In the genomic region with DNA sequence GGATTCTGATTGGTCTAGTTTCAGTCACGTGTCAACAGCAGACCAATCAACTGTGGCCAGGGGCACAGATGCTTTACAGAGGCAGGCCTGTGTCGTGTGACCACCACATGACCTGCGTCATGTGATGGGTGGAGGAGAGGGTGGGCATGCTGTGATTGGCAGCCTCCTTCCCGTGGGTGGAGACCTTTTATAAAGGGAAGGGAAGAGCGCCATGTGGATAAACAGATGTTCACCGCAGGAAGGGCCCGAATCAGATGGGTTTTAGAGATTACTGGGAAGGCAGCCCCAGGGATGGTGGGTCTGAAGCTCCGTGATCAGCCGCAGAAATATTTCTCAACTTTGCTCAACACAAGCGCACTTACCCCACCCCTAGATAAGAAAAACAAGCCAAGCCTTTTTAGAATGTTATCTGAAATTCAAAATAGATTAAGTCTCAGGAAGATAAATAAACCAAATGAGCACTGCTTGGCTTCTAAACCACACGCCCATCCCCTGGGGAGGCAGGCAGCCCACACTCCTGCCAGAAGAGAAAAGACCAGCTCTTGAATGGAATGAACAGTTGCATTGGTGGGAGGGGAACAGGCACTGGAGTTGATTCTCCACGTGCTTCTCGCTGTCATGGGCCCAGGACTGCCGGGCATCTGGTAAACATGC, we compare ENCODE assay signal across 11 cellular contexts. TPM values are rescaled to one million over a fixed set of nuclear protein-coding genes. Genes with fewer than 3 reads are reported as not detected.
A peak's percentile ranks its signal among the peaks of the same experiment; 100 is the strongest.
DNase-seq lines count a peak whose midpoint lies in the region; ATAC-seq and TF ChIP-seq lines count a peak whose summit lies in the region.
"Had no signal": no experiment of that assay in that cellular context is flagged by ENCODE, and none has a peak within 500 bp of the region (broad histone marks: within the 10 kb centered on the region; RNA-seq: fewer than 3 reads in every experiment).

No MANE protein-coding gene starts in this region.

- no peak overlapping the region for H2AFZ ChIP-seq in fibroblast of lung (ENCODE audit: low read length)

- no peak for TF ChIP-seq CTCF in fibroblast of lung (conservative IDR thresholded peaks at IDR 0.05 in 1 of 2, IDR thresholded peaks at IDR 0.05 in 1 of 2; ENCODE audit: low read depth in 1 of 2, low read length in 2 of 2)

- no peaks in the 10 kb centered on the region for H4K20me1 ChIP-seq in fibroblast of lung (ENCODE audit: control insufficient read depth, extremely low read depth, insufficient read depth, low read length)

- ATAC-seq in GM18858 (IDR thresholded peaks at IDR 0.05; ENCODE audit: unreplicated experiment) = no peak
- no peak for ATAC-seq in HG03280 (IDR thresholded peaks at IDR 0.05; ENCODE audit: unreplicated experiment)

- H3K4me1 ChIP-seq in fibroblast of lung (ENCODE audit: control insufficient read depth, extremely low read depth, insufficient read depth, low read length) = peaks cover 6% of the 10 kb centered on the region
- H3K4me1 ChIP-seq: gastrocnemius medialis had no signal

- H3K27me3 ChIP-seq in fibroblast of lung (ENCODE audit: control insufficient read depth, insufficient read depth, low read length) = no peaks in the 10 kb centered on the region
- H3K27me3 ChIP-seq: gastrocnemius medialis had no signal

- peak overlapping the region; percentile 11 for H3K27ac ChIP-seq in fibroblast of lung (ENCODE audit: insufficient read depth, low read length)
- H3K27ac ChIP-seq: gastrocnemius medialis, KMS-11 had no signal

- no peak overlapping the region for H3K4me2 ChIP-seq in fibroblast of lung (ENCODE audit: extremely low read depth, insufficient read depth, low read length)
- H3K4me2 ChIP-seq: KMS-11 had no signal

- H3K36me3 ChIP-seq in fibroblast of lung (ENCODE audit: control insufficient read depth, insufficient read depth, low read length) = no peaks in the 10 kb centered on the region
- H3K36me3 ChIP-seq: gastrocnemius medialis had no signal

- H3K9ac ChIP-seq in fibroblast of lung (ENCODE audit: insufficient read depth, low read length) = no peak overlapping the region
- H3K9ac ChIP-seq: KMS-11 had no signal

- no peak overlapping the region for H3K4me3 ChIP-seq in fibroblast of lung (replicated peaks in 1 of 4; ENCODE audit: control extremely low read depth in 1 of 4, insufficient read depth in 1 of 4, low read depth in 3 of 4, low read length in 4 of 4)
- H3K4me3 ChIP-seq: gastrocnemius medialis had no signal

- DNase-seq in EL (peak; percentile 73), NCI-H69 (lab: John Stamatoyannopoulos, UW) (peak; percentile 79), fibroblast of lung (ENCODE audit: low read depth in 2 of 2) (peak; percentile 96 to 99), pons (ENCODE audit: low spot score) (peak; percentile 15), NCI-H1930 (lab: John Stamatoyannopoulos, UW) (no peak)
- no peak for DNase-seq in NK-92 treated with Interleukin-12 subunit alpha and Interleukin-12 subunit beta, amount 100 ng/mL, for 24 hours (lab: John Stamatoyannopoulos, UW)
- DNase-seq: activated CD4-positive, alpha-beta memory T cell treated with anti-CD3 and anti-CD28 coated beads for 36 hours; gastrocnemius medialis had no signal

- H3K79me2 ChIP-seq in fibroblast of lung (ENCODE audit: control insufficient read depth, insufficient read depth, low read length) = no peaks in the 10 kb centered on the region

- H3K9me3 ChIP-seq in fibroblast of lung (ENCODE audit: control insufficient read depth, insufficient read depth, low read depth, low read length) = no peaks in the 10 kb centered on the region
- H3K9me3 ChIP-seq: gastrocnemius medialis had no signal

RNA-seq across cellular contexts. Expression of a gene that starts 43.6 kb away (rescaled TPM):
- total RNA-seq in fibroblast of lung = 0.17 and 0.26 TPM in 2 replicates
- 0.26 and 0.50 TPM in 2 replicates for polyA plus RNA-seq in fibroblast of lung
- 0.33 and 0.55 TPM in 2 replicates for polyA plus RNA-seq in fibroblast of lung (2012)
- not detected in 2 replicates for polyA minus RNA-seq in fibroblast of lung (ENCODE audit: low replicate concordance)
- total RNA-seq: activated CD4-positive, alpha-beta memory T cell treated with anti-CD3 and anti-CD28 coated beads for 36 hours had no signal

Comparison
In these comparisons a context has a peak if more than half of its experiments do, and no peak if none do; other contexts are left out.
1. DNase-seq: peak in EL (single experiment), NCI-H69 (single experiment), fibroblast of lung (2 of 2) and pons (single experiment); none in NK-92 treated with Interleukin-12 subunit alpha and Interleukin-12 subunit beta, amount 100 ng/mL, for 24 hours (single experiment) and NCI-H1930 (0 of 2).